8 cellular contexts compared by ENCODE assay signal in genomic region chr6:110958332-110959192, GRCh38. TPM values are rescaled to one million over a fixed set of nuclear protein-coding genes. Genes with fewer than 3 reads are reported as not detected.
DNase-seq lines count a peak whose midpoint lies in the region; ATAC-seq and TF ChIP-seq lines count a peak whose summit lies in the region.

Gene GTF3C6 (plus strand): TSS chr6:110958706. CDS start chr6:110958770, 64 bp downstream.

- peak; percentile 98 for ATAC-seq in GM18502 (IDR thresholded peaks at IDR 0.05; ENCODE audit: poor library complexity, unreplicated experiment)
- peak; percentile 92 for ATAC-seq in HG02938 (IDR thresholded peaks at IDR 0.05; ENCODE audit: unreplicated experiment)
- peak; percentile 99 for ATAC-seq in left ventricle myocardium superior

- peak; percentile 73 for TF ChIP-seq POLR2A in prostate gland (IDR thresholded peaks at IDR 0.05)

- intact Hi-C loops in T-helper 2 cell treated with Interferon-gamma antibody and Interleukin-4, amounts not matched to agents 100 ng/mL and 5 ng/mL, for 36 hours (cut with micrococcal nuclease), result loop anchor here (1.0 kb wide), 4 partner anchors 14 to 143 kb away; partner anchors contain the start of genes AMD1 and CDK19
- intact Hi-C loops in left ventricle myocardium superior (cut with micrococcal nuclease) (loop anchor here (10.0 kb wide), 1 partner anchor 434 kb away; no protein-coding TSS in a partner anchor), prostate gland (cut with DNase I) (loop anchor here (2.0 to 10.0 kb wide), 3 partner anchors 22 to 781 kb away; partner anchors contain the start of genes AMD1 and WASF1)

- peak within 1 kb of the TSS; percentile 69 to 91 for H3K4me3 ChIP-seq in prostate gland

- H3K27me3 ChIP-seq in prostate gland (replicated peaks; ENCODE audit: insufficient read depth), result no peaks in the 10 kb centered on the region

- TF ChIP-seq CTCF in prostate gland (IDR thresholded peaks at IDR 0.05), result peak in 1 of 4 experiments; percentile 17

- peak; percentile 80 to 92 for DNase-seq in NCI-H187 (lab: John Stamatoyannopoulos, UW)
- DNase-seq in anterior cingulate cortex (lab: John Stamatoyannopoulos, UW), result peak; percentile 53 to 96 (median 91)
- DNase-seq in left ventricle myocardium superior, result peak; percentile 97
- DNase-seq in prostate gland (ENCODE audit: low spot score), result peak; percentile 92
- DNase-seq in ureter (ENCODE audit: low spot score), result peak; percentile 94

- no peaks in the 10 kb centered on the region for H3K9me3 ChIP-seq in prostate gland

- H3K36me3 ChIP-seq in prostate gland, result no peaks in the 10 kb centered on the region

- under 1% methylated on average over 70 of the region's 70 CpGs for WGBS in prostate gland

- no peaks in the 10 kb centered on the region for H3K4me1 ChIP-seq in prostate gland (replicated peaks)

- H3K27ac ChIP-seq in prostate gland, result peak within 1 kb of the TSS; percentile 84 to 92

RNA-seq across cellular contexts. Expression of gene GTF3C6, which starts in this region (rescaled TPM):
- total RNA-seq in T-helper 2 cell treated with Interferon-gamma antibody and Interleukin-4, amounts not matched to agents 100 ng/mL and 5 ng/mL, for 36 hours, result 119 and 122 TPM in 2 replicates
- total RNA-seq in left ventricle myocardium superior (116 TPM), prostate gland (10 to 100 TPM; 72.0 to 98.1 TPM), ureter (70.8 TPM)

Comparison
In these comparisons a context has a peak if more than half of its experiments do, and no peak if none do; other contexts are left out.
1. Peak in every context shown above with its lines: DNase-seq, ATAC-seq, H3K4me3 ChIP-seq and H3K27ac ChIP-seq.